1 cellular context compared by ENCODE assay signal in the genomic region with DNA sequence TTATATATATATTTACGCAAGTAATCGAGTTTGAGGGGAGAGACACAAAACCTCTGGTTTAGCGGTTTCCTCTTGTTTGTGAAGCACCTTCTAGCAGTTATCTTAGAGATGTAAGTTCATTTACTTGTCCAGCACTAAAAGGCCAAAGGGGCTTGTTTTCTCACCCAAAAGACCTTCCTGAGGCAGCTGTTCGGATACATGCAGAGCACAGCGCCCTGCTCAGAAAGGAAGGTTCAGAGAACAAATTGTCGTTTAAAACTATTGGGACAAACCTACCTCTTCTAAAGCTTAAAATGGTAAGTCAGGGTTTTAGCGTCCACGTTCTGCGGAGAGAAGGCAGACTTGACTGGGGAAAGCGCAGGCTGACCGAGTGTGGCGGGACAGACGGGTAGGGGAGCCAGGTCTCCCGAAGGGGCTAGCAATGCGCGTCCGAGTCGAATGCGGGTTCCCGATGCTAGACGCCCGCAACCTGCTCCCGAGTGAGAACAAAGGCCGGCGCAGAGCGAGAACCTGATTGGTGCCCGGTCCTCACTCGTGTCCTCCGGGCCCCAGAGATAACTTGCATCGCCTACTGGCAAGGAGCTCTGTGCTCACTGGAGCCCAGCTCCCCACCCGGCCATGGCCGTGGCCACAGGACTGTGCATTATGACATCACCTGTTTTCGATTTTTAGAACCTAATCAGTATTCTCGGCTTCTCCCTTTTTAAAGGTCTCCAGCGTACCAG.
TF ChIP-seq lines count a peak whose summit lies in the region.

No MANE protein-coding gene starts in this region.

TF ChIP-seq in H1, 55 proteins besides CTCF, POLR2A, EP300 and RAD21:
- no peak for TF ChIP-seq SIX5 (IDR thresholded peaks at IDR 0.05; ENCODE audit: low read depth, low read length)
- TF ChIP-seq KDM4A (IDR thresholded peaks at IDR 0.05; ENCODE audit: low read depth, low read length, severe bottlenecking): peak; percentile 52
- TF ChIP-seq SP1 (IDR thresholded peaks at IDR 0.05; ENCODE audit: low read depth, low read length): no peak
- no peak for TF ChIP-seq CBX5 (IDR thresholded peaks at IDR 0.05; ENCODE audit: low read depth, low read length)
- no peak for TF ChIP-seq SP2 (IDR thresholded peaks at IDR 0.05; ENCODE audit: low read length)
- no peak; the same call in 1 of the 2 replicates for TF ChIP-seq SUZ12 (IDR thresholded peaks at IDR 0.05; ENCODE audit: low read length)
- TF ChIP-seq EZH2 (IDR thresholded peaks at IDR 0.05; ENCODE audit: low read depth, low read length, severe bottlenecking): peak; percentile 31
- no peak for TF ChIP-seq TBP (IDR thresholded peaks at IDR 0.05; ENCODE audit: low read depth, low read length)
- 0 out of 2 replicates have a peak, but pooled peaks have one; percentile 17 for TF ChIP-seq YY1 (IDR thresholded peaks at IDR 0.05; ENCODE audit: low read depth, low read length)
- TF ChIP-seq TAF1 (IDR thresholded peaks at IDR 0.05; ENCODE audit: low read depth, low read length): peak; percentile 57; the same call in 1 of the 2 replicates
- TF ChIP-seq POLR2AphosphoS5 (IDR thresholded peaks at IDR 0.05; ENCODE audit: low read depth, low read length): 0 out of 2 replicates have a peak, but pooled peaks have one; percentile 26
- no peak for TF ChIP-seq POU5F1 (IDR thresholded peaks at IDR 0.05; ENCODE audit: low read depth, low read length)
- no peak for TF ChIP-seq PHF8 (conservative IDR thresholded peaks at IDR 0.05; ENCODE audit: low read depth, low read length)
- TF ChIP-seq KDM5A (IDR thresholded peaks at IDR 0.05; ENCODE audit: low read length): no peak
- TF ChIP-seq CTBP2 (IDR thresholded peaks at IDR 0.05; ENCODE audit: borderline replicate concordance, insufficient read depth, insufficient read length, low read length): no peak
- no peak for TF ChIP-seq KDM1A (IDR thresholded peaks at IDR 0.05; ENCODE audit: borderline replicate concordance, low read length)
- TF ChIP-seq RBBP5 (IDR thresholded peaks at IDR 0.05; ENCODE audit: borderline replicate concordance, low read depth, low read length): peak; percentile 79; the same call in 1 of the 2 replicates
- TF ChIP-seq SIN3A (conservative IDR thresholded peaks at IDR 0.05 in 1 of 2, IDR thresholded peaks at IDR 0.05 in 1 of 2; ENCODE audit: low read depth in 1 of 2, low read length in 2 of 2): no peak
- TF ChIP-seq NRF1 (IDR thresholded peaks at IDR 0.05; ENCODE audit: low read depth, low read length): no peak
- TF ChIP-seq TCF12 (IDR thresholded peaks at IDR 0.05; ENCODE audit: low read depth, low read length): no peak
- no peak for TF ChIP-seq CHD7 (IDR thresholded peaks at IDR 0.05; ENCODE audit: insufficient replicate concordance, low read length)
- no peak for TF ChIP-seq EGR1 (IDR thresholded peaks at IDR 0.05; ENCODE audit: borderline replicate concordance, low read depth, low read length)
- TF ChIP-seq CHD1 (IDR thresholded peaks at IDR 0.05; ENCODE audit: low read depth, low read length): no peak
- no peak for TF ChIP-seq ZNF274 (IDR thresholded peaks at IDR 0.05; ENCODE audit: borderline replicate concordance, extremely low read depth, low read length)
- no peak for TF ChIP-seq FOSL1 (IDR thresholded peaks at IDR 0.05; ENCODE audit: insufficient read depth, low read depth, low read length)
- TF ChIP-seq SP4 (IDR thresholded peaks at IDR 0.05; ENCODE audit: low read length): no peak
- peak; percentile 74 for TF ChIP-seq ASH2L (IDR thresholded peaks at IDR 0.05; ENCODE audit: low read length)
- no peak for TF ChIP-seq SIRT6 (IDR thresholded peaks at IDR 0.05; ENCODE audit: low read length)
- TF ChIP-seq RXRA (IDR thresholded peaks at IDR 0.05; ENCODE audit: insufficient read depth, low read depth, low read length): no peak
TF ChIP-seq in H1: peak in this region for 7.
